ENCODE assay signal across 8 cellular contexts in the genomic region with DNA sequence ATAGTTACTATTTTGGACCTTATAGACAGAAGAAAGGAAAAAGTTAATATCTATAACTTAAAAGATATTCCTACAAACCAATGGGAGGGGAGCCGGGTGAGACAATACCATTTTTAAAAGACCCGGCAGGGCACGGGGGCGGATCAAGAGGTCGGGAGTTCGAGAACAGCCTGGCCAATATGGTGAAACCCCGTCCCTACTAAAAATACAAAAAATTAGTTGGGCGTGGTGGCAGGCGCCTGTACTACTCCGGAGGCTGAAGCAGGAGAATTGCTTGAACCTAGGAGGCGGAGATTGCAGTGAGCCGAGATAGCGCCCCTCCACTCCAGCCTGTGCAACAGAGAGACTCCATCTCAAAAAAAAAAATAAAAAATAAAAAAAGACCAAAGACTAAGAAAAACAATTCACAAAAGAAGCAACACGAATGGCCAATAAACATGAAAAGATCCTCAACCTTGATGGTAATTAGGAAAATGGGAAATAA. TPM values are rescaled to one million over a fixed set of nuclear protein-coding genes. Genes with fewer than 3 reads are reported as not detected.
A peak's percentile ranks its signal among the peaks of the same experiment; 100 is the strongest.
DNase-seq lines count a peak whose midpoint lies in the region; ATAC-seq, FAIRE-seq and TF ChIP-seq lines count a peak whose summit lies in the region.

No MANE protein-coding gene starts in this region.

- no peak for FAIRE-seq in kidney (lab: Jason Lieb, UNC)

- no peak for TF ChIP-seq EP300 in stomach (IDR thresholded peaks at IDR 0.05)

- no peak for ATAC-seq in GM19035 (IDR thresholded peaks at IDR 0.05; ENCODE audit: unreplicated experiment)

- H3K9me3 Mint-ChIP-seq in activated CD4-positive, alpha-beta memory T cell treated with anti-CD3 and anti-CD28 coated beads, Interleukin-2, amount 10 ng/mL, durations not matched to agents 7 days and 5 days = no peaks in the 10 kb centered on the region

- H3K4me1 ChIP-seq in kidney (ENCODE audit: control insufficient read depth in 1 of 2, insufficient read depth in 1 of 2, low read depth in 1 of 2, low read length in 2 of 2) (peaks cover 3 to 5% of the 10 kb centered on the region in 2 donors), stomach (peaks cover 20 to 41% (median 38%) of the 10 kb centered on the region in 4 donors)

- TF ChIP-seq CTCF in 22Rv1 (IDR thresholded peaks at IDR 0.05) = peak; percentile 30
- no peak for TF ChIP-seq CTCF in HFF-Myc (IDR thresholded peaks at IDR 0.05; ENCODE audit: low read depth, low read length, missing control alignments)
- no peak for TF ChIP-seq CTCF in kidney (IDR thresholded peaks at IDR 0.05; ENCODE audit: borderline replicate concordance, extremely low read depth, insufficient read depth)
- TF ChIP-seq CTCF in stomach (IDR thresholded peaks at IDR 0.05) = no peak

- 31 to 36% (median 36%) methylated on average over 14 of the region's 14 CpGs for WGBS in stomach, 5 donors

- POLR2A ChIA-PET in activated CD4-positive, alpha-beta memory T cell treated with anti-CD3 and anti-CD28 coated beads, Interleukin-2, amount 10 ng/mL, durations not matched to agents 7 days and 5 days (lab: Charles Lee) = interaction anchor here (0.7 to 1.3 kb wide), 6 partner anchors 15 to 286 kb away, joined by 3 to 8 read pairs (median 3); a partner anchor contains a TSS

- CTCF ChIA-PET in activated CD4-positive, alpha-beta memory T cell treated with anti-CD3 and anti-CD28 coated beads, Interleukin-2, amount 10 ng/mL, durations not matched to agents 7 days and 5 days (lab: Charles Lee) = interaction anchor here (0.6 to 0.7 kb wide), 2 partner anchors 30 to 79 kb away, joined by 3 to 4 read pairs; no protein-coding TSS in a partner anchor

- H3K9me3 ChIP-seq in kidney (ENCODE audit: control insufficient read depth in 1 of 2, low read length in 2 of 2) = no peaks in the 10 kb centered on the region
- no peaks in the 10 kb centered on the region for H3K9me3 ChIP-seq in stomach

- H3K4me1 Mint-ChIP-seq in activated CD4-positive, alpha-beta memory T cell treated with anti-CD3 and anti-CD28 coated beads, Interleukin-2, amount 10 ng/mL, durations not matched to agents 7 days and 5 days = peaks cover 33% of the 10 kb centered on the region

- H3K27ac ChIP-seq in 22Rv1 (peak overlapping the region; percentile 98), kidney (ENCODE audit: low read depth in 2 of 2, low read length in 2 of 2) (no peak overlapping the region), stomach (peak overlapping the region in 4 of 5 donors; percentile 86 to 92 (median 90))

- peak overlapping the region; percentile 100 for H3K4me3 Mint-ChIP-seq in activated CD4-positive, alpha-beta memory T cell treated with anti-CD3 and anti-CD28 coated beads, Interleukin-2, amount 10 ng/mL, durations not matched to agents 7 days and 5 days

- peaks cover 0 to 24% (median 0%) of the 10 kb centered on the region in 3 donors for H3K27me3 ChIP-seq in stomach

- H3K9ac ChIP-seq in kidney (ENCODE audit: low read length in 2 of 2) = peak overlapping the region; percentile 90 to 91

- H3K27ac Mint-ChIP-seq in activated CD4-positive, alpha-beta memory T cell treated with anti-CD3 and anti-CD28 coated beads, Interleukin-2, amount 10 ng/mL, durations not matched to agents 7 days and 5 days = peak overlapping the region; percentile 99

- intact Hi-C loops in kidney (cut with DNase I) (no loop called here), stomach (cut with DNase I; ENCODE audit: low total_unique reads) (no loop called here)

- H3K27me3 Mint-ChIP-seq in activated CD4-positive, alpha-beta memory T cell treated with anti-CD3 and anti-CD28 coated beads, Interleukin-2, amount 10 ng/mL, durations not matched to agents 7 days and 5 days = peaks cover 30% of the 10 kb centered on the region

- peaks cover 21% of the 10 kb centered on the region for H3K36me3 Mint-ChIP-seq in activated CD4-positive, alpha-beta memory T cell treated with anti-CD3 and anti-CD28 coated beads, Interleukin-2, amount 10 ng/mL, durations not matched to agents 7 days and 5 days (ENCODE audit: low read depth)

- H3K36me3 ChIP-seq in kidney (ENCODE audit: control insufficient read depth in 1 of 2, insufficient read depth in 2 of 2, low read length in 2 of 2) = no peaks in the 10 kb centered on the region
- no peaks in the 10 kb centered on the region for H3K36me3 ChIP-seq in stomach

- H3K4me3 ChIP-seq in HFF-Myc (replicated peaks; ENCODE audit: low read depth, low read length) (peak overlapping the region; percentile 74), kidney (ENCODE audit: low read length in 2 of 2) (peak overlapping the region; percentile 97), stomach (peak overlapping the region; percentile 63 to 87 (median 81))

- TF ChIP-seq POLR2A in stomach (IDR thresholded peaks at IDR 0.05) = no peak

- DNase-seq in HFF-Myc (ENCODE audit: extremely low read depth, low read depth) (no peak), kidney (no peak), stomach (no peak), ureter (ENCODE audit: low spot score) (no peak), hepatic stellate cell (ENCODE audit: low spot score) (no peak)
- peak; percentile 18 for DNase-seq in activated CD4-positive, alpha-beta memory T cell treated with anti-CD3 and anti-CD28 coated beads, Interleukin-2, amount 10 ng/mL, durations not matched to agents 7 days and 5 days

RNA-seq across cellular contexts. Expression of a gene that starts 1.2 kb away (rescaled TPM):
- 10 to 100 TPM; 76.4 to 78.1 TPM for total RNA-seq in activated CD4-positive, alpha-beta memory T cell treated with anti-CD3 and anti-CD28 coated beads, Interleukin-2, amount 10 ng/mL, durations not matched to agents 7 days and 5 days
- total RNA-seq in kidney (44.1 TPM), stomach (10 to 100 TPM; 11.1 to 42.3 (median 28.4) TPM), ureter (54.1 TPM)
- polyA plus RNA-seq in kidney (ENCODE audit: insufficient read depth, low read depth, low replicate concordance) (78.0 TPM), stomach (10 to 100 TPM; 34.1 to 43.9 (median 41.1) TPM)

Comparison
In these comparisons a context has a peak if more than half of its experiments do, and no peak if none do; other contexts are left out.
1. H3K27ac ChIP-seq: peak in 22Rv1 (single experiment) and stomach (4 of 5); none in kidney (0 of 2).
2. Peak in every context shown above with its lines, with median percentiles within 50 percentile points of each other: H3K4me3 ChIP-seq.